Comparison of ENCODE assay signal across 11 cellular contexts in the genomic region with DNA sequence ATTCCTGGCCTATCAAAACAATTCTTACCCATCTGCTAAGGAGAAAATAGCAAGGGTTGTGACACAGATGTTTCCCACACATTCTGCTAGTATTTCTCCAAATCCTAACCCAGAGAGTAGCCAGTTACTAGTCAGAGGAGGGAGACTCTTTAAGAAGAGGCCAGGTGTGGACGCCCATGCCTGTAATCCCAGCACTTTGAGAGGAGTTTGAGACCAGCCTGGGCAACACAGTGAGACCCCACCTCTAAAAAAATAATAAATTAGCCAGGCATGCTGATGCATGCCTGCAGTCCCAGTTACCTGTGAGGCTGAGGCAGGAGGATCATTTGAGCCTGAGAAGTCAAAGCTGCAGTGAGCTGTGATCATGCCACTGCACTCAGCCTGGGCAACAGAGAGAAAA.
"Had no signal": no experiment of that assay in that cellular context is flagged by ENCODE, and none has a peak within 500 bp of the region (broad histone marks: within the 10 kb centered on the region; RNA-seq: fewer than 3 reads in every experiment).

No MANE protein-coding gene starts in this region.

- ATAC-seq: GM23338, HepG2 had no signal

- H2AFZ ChIP-seq: GM23338 had no signal

- H3K4me2 ChIP-seq: GM23338, KMS-11 had no signal

- H3K9ac ChIP-seq: KMS-11 had no signal

- DNase-seq: H9, HCEC 1CT, HFFc6, Karpas-422, KBM-7 had no signal

- H3K4me3 ChIP-seq: GM23338 had no signal

- FAIRE-seq: H1, H54, HepG2 had no signal

- H3K27ac ChIP-seq: HL-60, KMS-11 had no signal
